ENCODE assay signal across 1 cellular context in genomic region chr9:133060417-133060841, GRCh38.
A peak's percentile ranks its signal among the peaks of the same experiment; 100 is the strongest.
TF ChIP-seq lines count a peak whose summit lies in the region.

No MANE protein-coding gene starts in this region.

TF ChIP-seq in K562, 482 proteins besides CTCF, POLR2A, EP300 and RAD21 (continued from another document):
- 0 out of 2 replicates have a peak, but pooled peaks have one; percentile 27 for TF ChIP-seq STAT5A (IDR thresholded peaks at IDR 0.05; ENCODE audit: borderline replicate concordance, low read length)
- 0 out of 2 replicates have a peak, but pooled peaks have one; percentile 40 for TF ChIP-seq HDAC2 (IDR thresholded peaks at IDR 0.05)
- TF ChIP-seq KDM1A (IDR thresholded peaks at IDR 0.05) = peak; percentile 48 to 71; a peak in 3 of 4 replicates
- peak; percentile 67 for TF ChIP-seq CBFA2T2 (conservative IDR thresholded peaks at IDR 0.05)
- no peak for TF ChIP-seq RBM39 (optimal IDR thresholded peaks at IDR 0.05; ENCODE audit: low read depth, low read length)
- 0 out of 2 replicates have a peak, but pooled peaks have one; percentile 18 for TF ChIP-seq SMAD4 (CRISPR knock-in tag; conservative IDR thresholded peaks at IDR 0.05)
- no peak for TF ChIP-seq NCOA2 (IDR thresholded peaks at IDR 0.05; ENCODE audit: partially characterized antibody in 2 of 2)
- TF ChIP-seq NCOR1 (IDR thresholded peaks at IDR 0.05) = peak; percentile 62
- no peak for TF ChIP-seq SFPQ (IDR thresholded peaks at IDR 0.05; ENCODE audit: low read depth, low read length)
- peak; percentile 71 for TF ChIP-seq DACH1 (IDR thresholded peaks at IDR 0.05; ENCODE audit: partially characterized antibody)
- TF ChIP-seq NFIC (IDR thresholded peaks at IDR 0.05) = peak; percentile 35
- peak; percentile 41; the same call in 1 of the 2 replicates for TF ChIP-seq PKNOX1 (IDR thresholded peaks at IDR 0.05)
- TF ChIP-seq PRMT5 (CRISPR knock-in tag; IDR thresholded peaks at IDR 0.05) = no peak
- no peak for TF ChIP-seq KAT8 (IDR thresholded peaks at IDR 0.05; ENCODE audit: low read depth)
- TF ChIP-seq TEAD4 (IDR thresholded peaks at IDR 0.05; ENCODE audit: low read length) = peak; percentile 51; the same call in 1 of the 2 replicates
- no peak for TF ChIP-seq TEAD4 (CRISPR knock-in tag; IDR thresholded peaks at IDR 0.05; ENCODE audit: borderline replicate concordance)
- TF ChIP-seq CBFA2T3 (IDR thresholded peaks at IDR 0.05) = peak; percentile 80
- TF ChIP-seq SMARCA4 (IDR thresholded peaks at IDR 0.05) = 0 out of 2 replicates have a peak, but pooled peaks have one; percentile 42
- TF ChIP-seq ZNF511 (CRISPR knock-in tag; IDR thresholded peaks at IDR 0.05) = no peak
- TF ChIP-seq ARID1B (IDR thresholded peaks at IDR 0.05) = peak; percentile 79
- TF ChIP-seq VEZF1 (CRISPR knock-in tag; IDR thresholded peaks at IDR 0.05) = peak; percentile 45
- 0 out of 2 replicates have a peak, but pooled peaks have one; percentile 38 for TF ChIP-seq LEF1 (IDR thresholded peaks at IDR 0.05)
- peak; percentile 42 for TF ChIP-seq MTA2 (IDR thresholded peaks at IDR 0.05; ENCODE audit: low read depth)
- peak; percentile 70 for TF ChIP-seq TCF3 (CRISPR knock-in tag; IDR thresholded peaks at IDR 0.05)
- no peak for TF ChIP-seq SMARCE1 (IDR thresholded peaks at IDR 0.05)
- TF ChIP-seq TAL1 (IDR thresholded peaks at IDR 0.05) = peak; percentile 67; the same call in 1 of the 2 replicates
- TF ChIP-seq POLR2AphosphoS5 (IDR thresholded peaks at IDR 0.05; ENCODE audit: control insufficient read depth, insufficient read depth, low read depth, low read length) = 0 out of 2 replicates have a peak, but pooled peaks have one; percentile 17
- TF ChIP-seq HDAC1 (IDR thresholded peaks at IDR 0.05) = peak in 1 of 2 experiments; percentile 63; a peak in 1 of 4 replicates
- no peak for TF ChIP-seq GATA2 (CRISPR knock-in tag; IDR thresholded peaks at IDR 0.05)
- TF ChIP-seq RCOR1 (IDR thresholded peaks at IDR 0.05; ENCODE audit: borderline replicate concordance in 1 of 2, low read depth in 2 of 2, low read length in 2 of 2) = peak in 1 of 2 experiments; percentile 73; a peak in 1 of 4 replicates
- TF ChIP-seq CXXC5 (CRISPR knock-in tag; IDR thresholded peaks at IDR 0.05) = 0 out of 2 replicates have a peak, but pooled peaks have one; percentile 14
